10 cellular contexts compared by ENCODE assay signal in the genomic region with DNA sequence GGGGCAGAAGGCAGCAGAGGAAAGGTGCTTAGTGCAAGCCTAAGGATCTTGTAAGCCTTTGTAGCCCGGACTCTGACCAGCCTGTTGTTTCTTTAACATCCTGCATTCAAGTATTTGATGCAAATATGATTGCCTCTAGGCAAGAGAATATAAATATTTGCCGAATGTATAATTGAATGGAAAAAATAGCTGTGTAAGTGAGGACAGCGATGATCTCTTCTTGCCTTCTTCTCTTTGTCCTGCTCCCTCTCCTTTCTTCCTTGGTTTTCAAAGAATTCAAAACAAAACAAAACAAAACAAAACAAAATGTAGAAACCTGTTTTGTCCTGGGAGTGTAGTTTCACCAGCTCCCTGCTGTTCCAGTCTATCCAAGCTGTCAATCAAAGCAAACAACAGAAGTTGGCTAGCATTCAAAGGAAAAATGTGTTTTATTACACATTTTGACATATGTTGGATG.
A peak's percentile ranks its signal among the peaks of the same experiment; 100 is the strongest.
DNase-seq lines count a peak whose midpoint lies in the region; ATAC-seq and TF ChIP-seq lines count a peak whose summit lies in the region.
"Had no signal": no experiment of that assay in that cellular context is flagged by ENCODE, and none has a peak within 500 bp of the region (broad histone marks: within the 10 kb centered on the region; RNA-seq: fewer than 3 reads in every experiment).

No MANE protein-coding gene starts in this region.

- H2BK120ac ChIP-seq in H9 (ENCODE audit: low read depth, low read length, poor library complexity, severe bottlenecking) (no peak overlapping the region), trophoblast cell (ENCODE audit: insufficient read depth, low read length, poor library complexity) (no peak overlapping the region), mesendoderm (ENCODE audit: low read depth, low read length) (no peak overlapping the region)

- H3K14ac ChIP-seq in H9 (ENCODE audit: insufficient read depth, low read length) (no peak overlapping the region), trophoblast cell (ENCODE audit: low read length) (no peak overlapping the region)

- H3K4ac ChIP-seq in H9 (ENCODE audit: low read depth, low read length) (no peak overlapping the region), trophoblast cell (ENCODE audit: low read depth, low read length) (no peak overlapping the region), mesendoderm (ENCODE audit: low read depth, low read length) (no peak overlapping the region)

- no peak overlapping the region for H3K9ac ChIP-seq in H9 (ENCODE audit: extremely low read depth, insufficient read length, low read length)
- no peak overlapping the region for H3K9ac ChIP-seq in endodermal cell (ENCODE audit: extremely low read depth, low read length, poor library complexity, severe bottlenecking)
- H3K9ac ChIP-seq in trophoblast cell (ENCODE audit: low read length): no peak overlapping the region
- H3K9ac ChIP-seq in mesendoderm (ENCODE audit: low read length): no peak overlapping the region

- H3K36me3 Mint-ChIP-seq in H9 (ENCODE audit: insufficient read depth in 1 of 3, low read depth in 3 of 3) (no peaks in the 10 kb centered on the region), endodermal cell (ENCODE audit: low read depth) (no peaks in the 10 kb centered on the region)
- H3K36me3 Mint-ChIP-seq: natural killer cell had no signal

- ATAC-seq in GM21528 (IDR thresholded peaks at IDR 0.05; ENCODE audit: low FRiP score, unreplicated experiment): no peak
- ATAC-seq: natural killer cell had no signal

- DNase-seq in H9: no peak
- peak; percentile 30 for DNase-seq in NCI-H345 treated with DMSO at 0.1 percent for 48 hours (lab: John Stamatoyannopoulos, UW; ENCODE audit: unreplicated experiment)
- no peak for DNase-seq in endodermal cell
- DNase-seq in trophoblast cell: peak; percentile 19 to 80
- no peak for DNase-seq in RKO (ENCODE audit: low spot score)
- no peak for DNase-seq in mesendoderm
- no peak for DNase-seq in NCI-H524 (lab: John Stamatoyannopoulos, UW)
- DNase-seq: natural killer cell, NCI-H524 treated with DMSO at 0.1 percent for 48 hours had no signal

- H4K5ac ChIP-seq in H9 (ENCODE audit: insufficient read length, low read depth, low read length): no peak overlapping the region
- no peak overlapping the region for H4K5ac ChIP-seq in mesendoderm (ENCODE audit: low read length)

- no peak overlapping the region for H3K27ac ChIP-seq in H9 (ENCODE audit: insufficient read length, low read depth, low read length)
- peak overlapping the region; percentile 83 for H3K27ac ChIP-seq in endodermal cell (ENCODE audit: low read depth, low read length)
- peak overlapping the region; percentile 29 for H3K27ac ChIP-seq in trophoblast cell (ENCODE audit: low read depth, low read length)
- no peak overlapping the region for H3K27ac ChIP-seq in mesendoderm (ENCODE audit: low read depth, low read length)

- no peak overlapping the region for H2BK15ac ChIP-seq in H9 (ENCODE audit: low read depth, low read length)
- H2BK15ac ChIP-seq in mesendoderm (replicated peaks; ENCODE audit: low read depth): no peak overlapping the region

- H2AFZ ChIP-seq in H9 (ENCODE audit: low read length): no peak overlapping the region
- H2AFZ ChIP-seq in trophoblast cell (ENCODE audit: insufficient read depth, low read length, poor library complexity): no peak overlapping the region

- no peak overlapping the region for H3K4me3 ChIP-seq in endodermal cell (ENCODE audit: low read length)
- H3K4me3 ChIP-seq in trophoblast cell (ENCODE audit: low read depth, low read length): no peak overlapping the region
- no peak overlapping the region for H3K4me3 ChIP-seq in mesendoderm (ENCODE audit: low read length)

- TF ChIP-seq CTCF in H9 (conservative IDR thresholded peaks at IDR 0.05): no peak
- no peak for TF ChIP-seq CTCF in endodermal cell (conservative IDR thresholded peaks at IDR 0.05)

- H3K27me3 ChIP-seq in H9 (ENCODE audit: insufficient read depth, low read length): no peaks in the 10 kb centered on the region
- no peaks in the 10 kb centered on the region for H3K27me3 ChIP-seq in endodermal cell (ENCODE audit: control insufficient read depth, insufficient read depth, low read length, poor library complexity, severe bottlenecking)
- no peaks in the 10 kb centered on the region for H3K27me3 ChIP-seq in trophoblast cell (ENCODE audit: insufficient read depth, low read length)
- H3K27me3 ChIP-seq in mesendoderm (ENCODE audit: insufficient read depth, low read length, poor library complexity): no peaks in the 10 kb centered on the region

- H3K23me2 ChIP-seq in H9 (ENCODE audit: insufficient read length, low read depth, low read length, poor library complexity, severe bottlenecking): no peaks in the 10 kb centered on the region

- peaks cover 5% of the 10 kb centered on the region; the same call in 1 of the 2 replicates for H3K4me1 ChIP-seq in H9 (ENCODE audit: insufficient read depth, low read length)
- peaks cover 10% of the 10 kb centered on the region for H3K4me1 ChIP-seq in endodermal cell (ENCODE audit: control insufficient read depth, insufficient read depth, low read length)
- H3K4me1 ChIP-seq in trophoblast cell (ENCODE audit: control insufficient read depth in 1 of 2, insufficient read depth in 2 of 2, low read length in 2 of 2): peaks cover 2 to 11% of the 10 kb centered on the region in 2 experiments
- H3K4me1 ChIP-seq in mesendoderm (ENCODE audit: control insufficient read depth, low read depth, low read length): no peaks in the 10 kb centered on the region

- H2BK5ac ChIP-seq in H9 (ENCODE audit: insufficient read length, low read length) (no peak overlapping the region), trophoblast cell (ENCODE audit: low read depth, low read length, poor library complexity) (no peak overlapping the region), mesendoderm (ENCODE audit: low read length) (no peak overlapping the region)

- H3K4me1 Mint-ChIP-seq in H9: peaks cover 31 to 35% of the 10 kb centered on the region in 2 experiments
- peaks cover 16% of the 10 kb centered on the region for H3K4me1 Mint-ChIP-seq in endodermal cell

- H3K56ac ChIP-seq in H9 (ENCODE audit: insufficient read length, low read depth, low read length) (no peak overlapping the region), mesendoderm (ENCODE audit: low read length) (no peak overlapping the region)

- H3K4me3 Mint-ChIP-seq in H9: peak overlapping the region; percentile 10 to 39; a peak in 4 of 5 replicates
- no peak overlapping the region for H3K4me3 Mint-ChIP-seq in endodermal cell
- H3K4me3 Mint-ChIP-seq: natural killer cell had no signal

- H4K91ac ChIP-seq in H9 (ENCODE audit: insufficient read length, low read depth, low read length): no peak overlapping the region
- H4K91ac ChIP-seq in trophoblast cell (ENCODE audit: low read depth, low read length): no peak overlapping the region

- H4K8ac ChIP-seq in H9 (replicated peaks; ENCODE audit: insufficient read length, low read depth, low read length) (no peak overlapping the region), trophoblast cell (ENCODE audit: low read depth, low read length) (no peak overlapping the region), mesendoderm (ENCODE audit: low read depth, low read length) (no peak overlapping the region)

- no peak overlapping the region for H4K12ac ChIP-seq in trophoblast cell (ENCODE audit: low read depth, low read length)

- H3K4me2 ChIP-seq in H9 (ENCODE audit: insufficient read depth, insufficient read length, low read length): no peak overlapping the region
- peak overlapping the region; percentile 9 for H3K4me2 ChIP-seq in trophoblast cell (ENCODE audit: low read length)
- H3K4me2 ChIP-seq in mesendoderm (ENCODE audit: low read length): no peak overlapping the region

- H4K20me1 ChIP-seq in H9 (ENCODE audit: control insufficient read depth, insufficient read depth, insufficient read length): no peaks in the 10 kb centered on the region

- H3K27ac Mint-ChIP-seq in H9 (peak overlapping the region in 1 of 3 experiments; percentile 92; a peak in 2 of 7 replicates), endodermal cell (no peak overlapping the region)
- H3K27ac Mint-ChIP-seq: natural killer cell had no signal

- H3K23ac ChIP-seq in H9 (ENCODE audit: insufficient read length, low read depth, low read length): no peak overlapping the region
- no peak overlapping the region for H3K23ac ChIP-seq in trophoblast cell (ENCODE audit: low read length)
- H3K23ac ChIP-seq in mesendoderm (ENCODE audit: low read length): no peak overlapping the region

- H3K27me3 Mint-ChIP-seq in H9 (ENCODE audit: low read depth) (peaks cover 13% of the 10 kb centered on the region), endodermal cell (ENCODE audit: insufficient read depth) (no peaks in the 10 kb centered on the region)

- H2BK20ac ChIP-seq in H9 (ENCODE audit: low read depth, low read length, poor library complexity, severe bottlenecking): no peak overlapping the region

- H3K9me3 ChIP-seq in H9 (ENCODE audit: control insufficient read depth, low read depth, low read length) (no peaks in the 10 kb centered on the region), endodermal cell (ENCODE audit: control insufficient read depth, low read length) (peaks cover 6% of the 10 kb centered on the region), trophoblast cell (ENCODE audit: insufficient read depth, low read depth, low read length) (no peaks in the 10 kb centered on the region)

- H2BK12ac ChIP-seq in H9 (ENCODE audit: insufficient read length, low read depth, low read length): no peak overlapping the region
- no peak overlapping the region for H2BK12ac ChIP-seq in trophoblast cell (ENCODE audit: low read length)

- no peaks in the 10 kb centered on the region for H3K79me1 ChIP-seq in H9 (ENCODE audit: insufficient read depth, low read depth, low read length, poor library complexity, severe bottlenecking)
- H3K79me1 ChIP-seq in trophoblast cell (ENCODE audit: low read length): no peaks in the 10 kb centered on the region
- H3K79me1 ChIP-seq in mesendoderm (ENCODE audit: low read length): no peaks in the 10 kb centered on the region

- no CpG with 5 or more reads among the region's 3 CpGs for WGBS in H9 (ENCODE audit: extremely low coverage, insufficient read length, low lambda C conversion rate)
- 65% methylated on average over 3 of the region's 3 CpGs; no CpG with 5 or more reads in 1 of the 2 experiments for WGBS in endodermal cell (ENCODE audit: insufficient coverage in 1 of 2, insufficient read length in 1 of 2), 2 experiments
- no CpG with 5 or more reads among the region's 3 CpGs for WGBS in trophoblast cell (ENCODE audit: extremely low coverage, insufficient coverage, insufficient read length)
- WGBS in mesendoderm (ENCODE audit: extremely low coverage, insufficient coverage, low lambda C conversion rate): no CpG with 5 or more reads among the region's 3 CpGs

- no peak overlapping the region for H3T11ph ChIP-seq in H9 (ENCODE audit: low read length)

- no peak overlapping the region for H2AK5ac ChIP-seq in H9 (ENCODE audit: insufficient read length, low read length)
- no peak overlapping the region for H2AK5ac ChIP-seq in trophoblast cell (ENCODE audit: low read length)
- no peak overlapping the region for H2AK5ac ChIP-seq in mesendoderm (ENCODE audit: low read length)

- no peaks in the 10 kb centered on the region; a peak in 3 of 5 replicates for H3K9me3 Mint-ChIP-seq in H9
- H3K9me3 Mint-ChIP-seq in endodermal cell: no peaks in the 10 kb centered on the region
- H3K9me3 Mint-ChIP-seq: natural killer cell had no signal

- H3K18ac ChIP-seq in H9 (ENCODE audit: insufficient read length, low read depth, low read length): no peak overlapping the region
- no peak overlapping the region for H3K18ac ChIP-seq in trophoblast cell (ENCODE audit: low read length)
- H3K18ac ChIP-seq in mesendoderm (ENCODE audit: low read length): no peak overlapping the region

- no peaks in the 10 kb centered on the region for H3K36me3 ChIP-seq in endodermal cell (ENCODE audit: control insufficient read depth, insufficient read depth, low read length)
- no peaks in the 10 kb centered on the region for H3K36me3 ChIP-seq in trophoblast cell (ENCODE audit: control insufficient read depth in 1 of 2, insufficient read depth in 2 of 2, low read length in 2 of 2)
- no peaks in the 10 kb centered on the region for H3K36me3 ChIP-seq in mesendoderm (ENCODE audit: control insufficient read depth, insufficient read depth, low read length)

- H3K79me2 ChIP-seq in H9 (ENCODE audit: insufficient read depth, low read length) (no peaks in the 10 kb centered on the region), trophoblast cell (ENCODE audit: control insufficient read depth, insufficient read depth, low read length, poor library complexity) (no peaks in the 10 kb centered on the region), mesendoderm (ENCODE audit: control insufficient read depth, insufficient read depth, low read length) (no peaks in the 10 kb centered on the region)

Comparison
In these comparisons a context has a peak if more than half of its experiments do, and no peak if none do; other contexts are left out.
1. DNase-seq: peak in NCI-H345 treated with DMSO at 0.1 percent for 48 hours (single experiment) and trophoblast cell (2 of 2); none in H9 (single experiment), endodermal cell (single experiment), RKO (single experiment), mesendoderm (single experiment) and NCI-H524 (0 of 2).
2. H3K27ac ChIP-seq: peak in endodermal cell (single experiment) and trophoblast cell (single experiment); none in H9 (single experiment) and mesendoderm (single experiment).